1 cellular context compared by ENCODE assay signal in the genomic region with DNA sequence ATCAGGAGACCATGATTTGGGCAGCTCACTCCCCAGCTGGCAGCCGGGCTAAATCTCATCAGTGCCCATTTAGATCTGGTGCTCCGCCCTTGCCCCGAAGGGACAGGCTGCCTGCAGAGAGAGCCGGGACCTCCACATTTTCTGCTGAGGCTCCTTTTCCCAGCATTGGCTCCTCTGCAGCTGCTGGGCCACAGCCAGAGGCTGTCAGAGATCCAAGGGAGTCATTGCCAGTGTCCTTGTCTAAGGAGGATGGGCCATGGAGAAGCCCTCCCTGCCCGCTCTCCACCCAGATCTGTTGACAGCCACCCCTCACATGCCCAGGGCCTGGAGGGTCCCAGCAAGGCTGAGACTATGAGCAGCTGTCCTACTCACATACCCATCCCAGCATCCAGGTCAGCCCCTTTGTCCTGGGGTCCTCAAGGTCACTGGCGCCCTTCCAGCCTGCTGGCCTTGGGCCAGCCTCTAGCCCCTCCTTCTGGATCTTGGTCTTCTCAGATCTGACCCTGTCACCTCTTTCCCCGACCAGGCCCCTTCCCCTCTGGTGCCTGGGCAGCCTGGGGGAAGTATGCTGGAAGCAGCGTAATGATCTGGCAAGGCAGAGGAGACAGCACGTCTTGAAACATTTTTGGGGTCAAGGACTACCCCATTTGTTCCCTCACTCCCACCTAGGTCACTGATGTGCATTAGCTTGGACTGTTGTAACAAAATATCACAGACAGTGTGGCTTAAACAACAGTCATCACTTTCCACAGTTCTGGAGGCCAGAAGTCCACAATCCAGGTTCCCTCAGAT.
TF ChIP-seq lines count a peak whose summit lies in the region.

No MANE protein-coding gene starts in this region.

TF ChIP-seq in WTC11, 78 proteins besides CTCF, POLR2A, EP300 and RAD21 (continued from another document):
- TF ChIP-seq, protein P1, sequence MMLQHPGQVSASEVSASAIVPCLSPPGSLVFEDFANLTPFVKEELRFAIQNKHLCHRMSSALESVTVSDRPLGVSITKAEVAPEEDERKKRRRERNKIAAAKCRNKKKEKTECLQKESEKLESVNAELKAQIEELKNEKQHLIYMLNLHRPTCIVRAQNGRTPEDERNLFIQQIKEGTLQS (CRISPR knock-in tag; conservative IDR thresholded peaks at IDR 0.05), result no peak
- TF ChIP-seq NFE2L1 (CRISPR knock-in tag; IDR thresholded peaks at IDR 0.05) (no peak), ZNF263 (CRISPR knock-in tag; IDR thresholded peaks at IDR 0.05; ENCODE audit: low read depth) (no peak)
